Comparison of ENCODE assay signal across 20 cellular contexts in genomic region chr5:147046226-147046625, GRCh38.
"Had no signal": no experiment of that assay in that cellular context is flagged by ENCODE, and none has a peak within 500 bp of the region (broad histone marks: within the 10 kb centered on the region; RNA-seq: fewer than 3 reads in every experiment).

No MANE protein-coding gene starts in this region.

- H3K27me3 ChIP-seq: ascending aorta had no signal

- H3K36me3 Mint-ChIP-seq: activated naive CD8-positive, alpha-beta T cell treated with anti-CD3 and anti-CD28 coated beads, Interleukin-2, amount 10 ng/mL, durations not matched to agents 7 days and 5 days had no signal

- H3K27ac ChIP-seq: ascending aorta, KMS-11, PC-9, WERI-Rb-1 had no signal

- H3K4me3 Mint-ChIP-seq: activated CD8-positive, alpha-beta T cell treated with anti-CD3 and anti-CD28 coated beads, Interleukin-2, amount 10 ng/mL, durations not matched to agents 7 days and 5 days; activated naive CD8-positive, alpha-beta T cell treated with anti-CD3 and anti-CD28 coated beads, Interleukin-2, amount 10 ng/mL, durations not matched to agents 7 days and 5 days; T-helper 17 cell had no signal

- H3K9ac ChIP-seq: KMS-11 had no signal

- H3K27ac Mint-ChIP-seq: activated CD8-positive, alpha-beta T cell treated with anti-CD3 and anti-CD28 coated beads, Interleukin-2, amount 10 ng/mL, durations not matched to agents 7 days and 5 days; activated naive CD8-positive, alpha-beta T cell treated with anti-CD3 and anti-CD28 coated beads, Interleukin-2, amount 10 ng/mL, durations not matched to agents 7 days and 5 days; T-helper 17 cell had no signal

- ATAC-seq: activated CD8-positive, alpha-beta T cell treated with anti-CD3 and anti-CD28 coated beads, Interleukin-2, amount 10 ng/mL, durations not matched to agents 7 days and 5 days; T-helper 17 cell had no signal

- H3K4me1 ChIP-seq: ascending aorta had no signal

- H3K4me1 Mint-ChIP-seq: activated naive CD8-positive, alpha-beta T cell treated with anti-CD3 and anti-CD28 coated beads, Interleukin-2, amount 10 ng/mL, durations not matched to agents 7 days and 5 days; T-helper 17 cell had no signal

- H3K9me3 Mint-ChIP-seq: activated naive CD8-positive, alpha-beta T cell treated with anti-CD3 and anti-CD28 coated beads, Interleukin-2, amount 10 ng/mL, durations not matched to agents 7 days and 5 days had no signal

- H3K4me2 ChIP-seq: KMS-11, PC-9 had no signal

- H3K4me3 ChIP-seq: ascending aorta, PC-9 had no signal

- H3K36me3 ChIP-seq: ascending aorta, WERI-Rb-1 had no signal

- H3K9me3 ChIP-seq: ascending aorta had no signal

- H2AFZ ChIP-seq: PC-9 had no signal

- DNase-seq: activated CD4-positive, alpha-beta T cell treated with anti-CD3 and anti-CD28 coated beads for 48 hours; activated CD4-positive, alpha-beta T cell treated with anti-CD3 and anti-CD28 coated beads, Interleukin-2, amount 50 U/mL, for 4 hours; activated CD8-positive, alpha-beta memory T cell treated with anti-CD3 and anti-CD28 coated beads, Interleukin-2, amount 50 U/mL, for 48 hours; activated CD8-positive, alpha-beta T cell treated with anti-CD3 and anti-CD28 coated beads, Interleukin-2, amount 10 ng/mL, durations not matched to agents 7 days and 5 days; activated naive CD4-positive, alpha-beta T cell treated with anti-CD3 and anti-CD28 coated beads, Interleukin-2, amount 50 U/mL, for 16 hours; activated naive CD8-positive, alpha-beta T cell treated with anti-CD3 and anti-CD28 coated beads, Interleukin-2, amount 10 ng/mL, durations not matched to agents 7 days and 5 days; activated T-cell treated with anti-CD3 and anti-CD28 coated beads, Interleukin-2, amount 50 U/mL, for 1 hour; amniotic stem cell; NCI-H1092; NCI-H1694 treated with DMSO at 0.1 percent for 48 hours; NCI-H2029 treated with DMSO at 0.1 percent for 48 hours; NCI-H510A treated with DMSO at 0.1 percent for 48 hours; NCI-H69; PC-9; SHP77 treated with DMSO at 0.1 percent for 48 hours; T-helper 17 cell; T1000; WERI-Rb-1 had no signal
